In genomic region chrX:137565921-137566745, GRCh38 we compare ENCODE assay signal across 8 cellular contexts.
DNase-seq lines count a peak whose midpoint lies in the region; ATAC-seq lines count a peak whose summit lies in the region.

Gene ZIC3, plus strand, starts transcription at chrX:137566127. Its CDS starts 565 bp downstream, at chrX:137566692.

- H3K27ac Mint-ChIP-seq in activated T-cell treated with anti-CD3 and anti-CD28 coated beads, Interleukin-2, amount 50 U/mL, for 24 hours: peak within 1 kb of the TSS; percentile 70
- peak within 1 kb of the TSS; percentile 2 for H3K27ac Mint-ChIP-seq in activated naive CD8-positive, alpha-beta T cell treated with anti-CD3 and anti-CD28 coated beads, Interleukin-2, amount 50 U/mL, for 24 hours

- peak within 1 kb of the TSS; percentile 47 for H3K4me3 Mint-ChIP-seq in activated T-cell treated with anti-CD3 and anti-CD28 coated beads, Interleukin-2, amount 50 U/mL, for 24 hours
- H3K4me3 Mint-ChIP-seq in activated naive CD8-positive, alpha-beta T cell treated with anti-CD3 and anti-CD28 coated beads, Interleukin-2, amount 50 U/mL, for 24 hours: peak within 1 kb of the TSS; percentile 20

- ATAC-seq in activated naive CD8-positive, alpha-beta T cell treated with anti-CD3 and anti-CD28 coated beads, Interleukin-2, amount 50 U/mL, for 24 hours: no peak
- no peak for ATAC-seq in GM21737 (IDR thresholded peaks at IDR 0.05; ENCODE audit: unreplicated experiment)

- DNase-seq in activated T-cell treated with anti-CD3 and anti-CD28 coated beads, Interleukin-2, amount 50 U/mL, for 24 hours: no peak
- no peak for DNase-seq in activated T-cell treated with anti-CD3 and anti-CD28 coated beads, Interleukin-2, amount 50 U/mL, for 1 hour
- no peak for DNase-seq in activated naive CD8-positive, alpha-beta T cell treated with anti-CD3 and anti-CD28 coated beads, Interleukin-2, amount 50 U/mL, for 24 hours
- DNase-seq in hypothalamus (lab: John Stamatoyannopoulos, UW) (peak in 50 of 51 donors; percentile 1 to 78 (median 54)), putamen (ENCODE audit: low spot score) (peak; percentile 57), T-helper 9 cell (no peak)
- no peak for DNase-seq in activated CD8-positive, alpha-beta memory T cell treated with anti-CD3 and anti-CD28 coated beads, Interleukin-2, amount 50 U/mL, for 48 hours

- H3K27me3 Mint-ChIP-seq in activated T-cell treated with anti-CD3 and anti-CD28 coated beads, Interleukin-2, amount 50 U/mL, for 24 hours: peaks cover 91% of the 10 kb centered on the region
- peaks cover 51% of the 10 kb centered on the region for H3K27me3 Mint-ChIP-seq in activated naive CD8-positive, alpha-beta T cell treated with anti-CD3 and anti-CD28 coated beads, Interleukin-2, amount 50 U/mL, for 24 hours

- H3K4me1 Mint-ChIP-seq in activated T-cell treated with anti-CD3 and anti-CD28 coated beads, Interleukin-2, amount 50 U/mL, for 24 hours (ENCODE audit: low read depth): peaks cover 24% of the 10 kb centered on the region
- H3K4me1 Mint-ChIP-seq in activated naive CD8-positive, alpha-beta T cell treated with anti-CD3 and anti-CD28 coated beads, Interleukin-2, amount 50 U/mL, for 24 hours: peaks cover 15% of the 10 kb centered on the region

- H3K9me3 Mint-ChIP-seq in activated T-cell treated with anti-CD3 and anti-CD28 coated beads, Interleukin-2, amount 50 U/mL, for 24 hours: no peaks in the 10 kb centered on the region
- no peaks in the 10 kb centered on the region for H3K9me3 Mint-ChIP-seq in activated naive CD8-positive, alpha-beta T cell treated with anti-CD3 and anti-CD28 coated beads, Interleukin-2, amount 50 U/mL, for 24 hours

- no peaks in the 10 kb centered on the region for H3K36me3 Mint-ChIP-seq in activated T-cell treated with anti-CD3 and anti-CD28 coated beads, Interleukin-2, amount 50 U/mL, for 24 hours (ENCODE audit: low read depth)
- H3K36me3 Mint-ChIP-seq in activated naive CD8-positive, alpha-beta T cell treated with anti-CD3 and anti-CD28 coated beads, Interleukin-2, amount 50 U/mL, for 24 hours (ENCODE audit: low read depth): peaks cover 4% of the 10 kb centered on the region

Comparison
In these comparisons a context has a peak if more than half of its experiments do, and no peak if none do; other contexts are left out.
1. DNase-seq: peak in hypothalamus (50 of 51) and putamen (single experiment); none in activated T-cell treated with anti-CD3 and anti-CD28 coated beads, Interleukin-2, amount 50 U/mL, for 24 hours (single experiment), activated T-cell treated with anti-CD3 and anti-CD28 coated beads, Interleukin-2, amount 50 U/mL, for 1 hour (single experiment), activated naive CD8-positive, alpha-beta T cell treated with anti-CD3 and anti-CD28 coated beads, Interleukin-2, amount 50 U/mL, for 24 hours (single experiment), activated CD8-positive, alpha-beta memory T cell treated with anti-CD3 and anti-CD28 coated beads, Interleukin-2, amount 50 U/mL, for 48 hours (single experiment) and T-helper 9 cell (single experiment).